Comparison of ENCODE assay signal across 8 cellular contexts in genomic region chr22:38843716-38844660, GRCh38. TPM values are rescaled to one million over a fixed set of nuclear protein-coding genes. Genes with fewer than 3 reads are reported as not detected.
DNase-seq lines count a peak whose midpoint lies in the region; ATAC-seq and TF ChIP-seq lines count a peak whose summit lies in the region.

Gene NPTXR, minus strand, starts transcription at chr22:38844028.

- H3K4me3 ChIP-seq in foreskin fibroblast (ENCODE audit: low read depth in 1 of 2, low read length in 2 of 2) (peak within 1 kb of the TSS; percentile 15 to 37), vagina (peak within 1 kb of the TSS; percentile 50 to 68)

- TF ChIP-seq CTCF in foreskin fibroblast (IDR thresholded peaks at IDR 0.05; ENCODE audit: low read depth, low read length) (no peak), nephron progenitor cell (IDR thresholded peaks at IDR 0.05) (no peak), vagina (IDR thresholded peaks at IDR 0.05) (no peak)

- no peak for ATAC-seq in GM21423 (IDR thresholded peaks at IDR 0.05; ENCODE audit: unreplicated experiment)

- peaks cover 87% of the 10 kb centered on the region for H3K27me3 Mint-ChIP-seq in nephron progenitor cell (ENCODE audit: low read depth, poor library complexity)

- no peak within 1 kb of the TSS for H3K27ac Mint-ChIP-seq in nephron progenitor cell

- H3K9me3 ChIP-seq in vagina = no peaks in the 10 kb centered on the region

- H3K9me3 Mint-ChIP-seq in nephron progenitor cell = no peaks in the 10 kb centered on the region

- peaks cover 26% of the 10 kb centered on the region for H3K4me1 ChIP-seq in vagina

- no peaks in the 10 kb centered on the region for H3K36me3 Mint-ChIP-seq in nephron progenitor cell (ENCODE audit: low read depth)

- TF ChIP-seq POLR2A in vagina (IDR thresholded peaks at IDR 0.05) = peak in 1 of 2 donors; percentile 49

- H3K4me3 Mint-ChIP-seq in nephron progenitor cell = peak within 1 kb of the TSS; percentile 87

- peak; percentile 25 for DNase-seq in NCI-H2029 (lab: John Stamatoyannopoulos, UW)
- DNase-seq in NCI-H2029 treated with DMSO at 0.1 percent for 48 hours (lab: John Stamatoyannopoulos, UW) = no peak
- DNase-seq in NOMO-1 (lab: John Stamatoyannopoulos, UW; ENCODE audit: unreplicated experiment in 2 of 2) = peak; percentile 34 to 75
- peak; percentile 76 for DNase-seq in activated effector memory CD4-positive, alpha-beta T cell treated with anti-CD3 and anti-CD28 coated beads, Interleukin-2, amount 50 U/mL, for 16 hours
- peak; percentile 53 to 81 for DNase-seq in foreskin fibroblast
- DNase-seq in nephron progenitor cell = peak; percentile 68
- DNase-seq in vagina (ENCODE audit: extremely low spot score in 2 of 2) = no peak

- H3K4me1 Mint-ChIP-seq in nephron progenitor cell = peaks cover 46% of the 10 kb centered on the region

- no peaks in the 10 kb centered on the region for H3K36me3 ChIP-seq in vagina

- intact Hi-C loops in vagina (cut with DNase I) = no loop called here

- H3K27me3 ChIP-seq in vagina = no peaks in the 10 kb centered on the region

- H3K27ac ChIP-seq in vagina = peak within 1 kb of the TSS; percentile 58

RNA-seq across cellular contexts. Expression of gene NPTXR, which starts in this region (rescaled TPM):
- total RNA-seq in vagina = 9.3 TPM

Comparison
In these comparisons a context has a peak if more than half of its experiments do, and no peak if none do; other contexts are left out.
1. DNase-seq: peak in NCI-H2029 (single experiment), NOMO-1 (2 of 2), activated effector memory CD4-positive, alpha-beta T cell treated with anti-CD3 and anti-CD28 coated beads, Interleukin-2, amount 50 U/mL, for 16 hours (single experiment), foreskin fibroblast (2 of 2) and nephron progenitor cell (single experiment); none in NCI-H2029 treated with DMSO at 0.1 percent for 48 hours (single experiment) and vagina (0 of 2).